1 cellular context compared by ENCODE assay signal in the genomic region with DNA sequence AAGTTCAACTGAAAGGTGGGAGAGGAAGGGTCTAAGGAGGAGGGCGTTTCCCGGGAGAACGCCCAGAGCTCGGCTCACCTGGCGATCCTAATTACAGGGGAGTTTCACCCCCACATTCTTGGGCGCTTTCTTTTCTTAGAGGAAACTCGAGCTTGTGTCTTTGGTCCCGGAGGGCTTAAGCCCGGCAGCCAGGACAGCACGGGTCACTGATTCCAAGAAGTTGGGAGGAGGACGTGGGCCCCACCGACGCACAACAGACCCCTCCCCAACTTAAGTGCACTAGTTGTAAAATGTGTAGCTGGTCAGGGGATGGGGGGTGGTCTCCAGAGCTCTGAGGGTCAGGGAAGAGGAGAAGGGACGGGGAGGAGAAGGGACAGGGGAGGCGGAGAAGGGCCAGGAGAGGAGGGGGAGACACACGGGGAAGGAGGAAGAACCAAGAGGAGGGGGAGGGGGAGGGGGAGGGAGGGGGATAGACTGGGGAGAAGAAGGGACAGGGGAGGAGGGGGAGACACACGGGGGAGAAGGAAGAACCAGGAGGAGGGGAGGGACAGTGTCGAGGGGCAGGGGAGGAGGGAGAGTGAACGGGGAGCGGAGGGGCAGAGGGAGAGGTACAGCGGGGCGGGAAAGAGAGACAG.
TF ChIP-seq lines count a peak whose summit lies in the region.

No MANE protein-coding gene starts in this region.

TF ChIP-seq in GM23338, 12 proteins besides CTCF, POLR2A, EP300 and RAD21 (continued from another document):
- TF ChIP-seq REST (IDR thresholded peaks at IDR 0.05; ENCODE audit: unreplicated experiment): no peak
- TF ChIP-seq EZH2 (IDR thresholded peaks at IDR 0.05; ENCODE audit: low read depth, unreplicated experiment): no peak
